10 cellular contexts compared by ENCODE assay signal in genomic region chr11:128039140-128040021, GRCh38.
DNase-seq lines count a peak whose midpoint lies in the region; ATAC-seq and TF ChIP-seq lines count a peak whose summit lies in the region.
"Had no signal": no experiment of that assay in that cellular context is flagged by ENCODE, and none has a peak within 500 bp of the region (broad histone marks: within the 10 kb centered on the region; RNA-seq: fewer than 3 reads in every experiment).

No MANE protein-coding gene starts in this region.

- peaks cover 12% of the 10 kb centered on the region for H3K36me3 Mint-ChIP-seq in HFFc6 (ENCODE audit: low read depth)

- no peaks in the 10 kb centered on the region for H3K79me2 ChIP-seq in fibroblast of lung (ENCODE audit: control insufficient read depth, insufficient read depth, low read length)

- H3K4me3 Mint-ChIP-seq in HFFc6, result peak overlapping the region; percentile 32; the same call in 1 of the 2 replicates

- no peaks in the 10 kb centered on the region for H4K20me1 ChIP-seq in fibroblast of lung (ENCODE audit: control insufficient read depth, extremely low read depth, insufficient read depth, low read length)

- peaks cover 6% of the 10 kb centered on the region for H3K27me3 ChIP-seq in fibroblast of lung (ENCODE audit: control insufficient read depth, insufficient read depth, low read length)

- H3K4me2 ChIP-seq in fibroblast of lung (ENCODE audit: extremely low read depth, insufficient read depth, low read length), result peak overlapping the region; percentile 13
- H3K4me2 ChIP-seq: PC-9 had no signal

- H3K4me1 Mint-ChIP-seq in HFFc6 (ENCODE audit: low read depth), result peaks cover 43% of the 10 kb centered on the region

- peaks cover 2% of the 10 kb centered on the region; the same call in 1 of the 2 replicates for H3K27me3 Mint-ChIP-seq in HFFc6 (ENCODE audit: insufficient read depth)

- no peak overlapping the region for H3K9ac ChIP-seq in fibroblast of lung (ENCODE audit: insufficient read depth, low read length)

- no peak overlapping the region for H2AFZ ChIP-seq in fibroblast of lung (ENCODE audit: low read length)
- H2AFZ ChIP-seq: PC-9 had no signal

- no peak overlapping the region for H3K4me3 ChIP-seq in fibroblast of lung (replicated peaks in 1 of 4; ENCODE audit: control extremely low read depth in 1 of 4, insufficient read depth in 1 of 4, low read depth in 3 of 4, low read length in 4 of 4)
- H3K4me3 ChIP-seq: PC-9, thoracic aorta had no signal

- H3K36me3 ChIP-seq in fibroblast of lung (ENCODE audit: control insufficient read depth, insufficient read depth, low read length), result no peaks in the 10 kb centered on the region
- H3K36me3 ChIP-seq: thoracic aorta had no signal

- H3K4me1 ChIP-seq in fibroblast of lung (ENCODE audit: control insufficient read depth, extremely low read depth, insufficient read depth, low read length), result peaks cover 2% of the 10 kb centered on the region

- ATAC-seq in omental fat pad (ENCODE audit: low FRiP score), result no peak

- no peaks in the 10 kb centered on the region for H3K9me3 ChIP-seq in fibroblast of lung (ENCODE audit: control insufficient read depth, insufficient read depth, low read depth, low read length)
- H3K9me3 ChIP-seq: thoracic aorta had no signal

- DNase-seq in GM03348 (ENCODE audit: low spot score) (peak; percentile 85), HFFc6 (peak; percentile 83), NCI-H2029 treated with DMSO at 0.1 percent for 48 hours (lab: John Stamatoyannopoulos, UW) (peak; percentile 45), fibroblast of lung (ENCODE audit: low read depth in 2 of 2) (peak; percentile 95 to 98), omental fat pad (ENCODE audit: low spot score) (no peak), D341Med (ENCODE audit: low spot score) (no peak)
- peak; percentile 81 for DNase-seq in activated CD8-positive, alpha-beta memory T cell treated with anti-CD3 and anti-CD28 coated beads for 24 hours
- DNase-seq in stimulated activated CD4-positive, alpha-beta T cell treated with anti-CD3 and anti-CD28 coated beads, Interleukin-1b, Interleukin-23, amount 100 ng/mL, for 4 hours (ENCODE audit: low read depth in 2 of 2), result peak; percentile 39 to 62

- no peak overlapping the region for H3K27ac ChIP-seq in fibroblast of lung (ENCODE audit: insufficient read depth, low read length)
- H3K27ac ChIP-seq: PC-9, thoracic aorta had no signal

- TF ChIP-seq CTCF in HFFc6 (IDR thresholded peaks at IDR 0.05), result peak; percentile 64
- peak in 1 of 2 donors; percentile 15 for TF ChIP-seq CTCF in fibroblast of lung (conservative IDR thresholded peaks at IDR 0.05 in 1 of 2, IDR thresholded peaks at IDR 0.05 in 1 of 2; ENCODE audit: low read depth in 1 of 2, low read length in 2 of 2)
- TF ChIP-seq CTCF in omental fat pad (IDR thresholded peaks at IDR 0.05), result no peak

- H3K27ac Mint-ChIP-seq in HFFc6, result peak overlapping the region; percentile 62

- peaks cover 11% of the 10 kb centered on the region for H3K9me3 Mint-ChIP-seq in HFFc6

Comparison
In these comparisons a context has a peak if more than half of its experiments do, and no peak if none do; other contexts are left out.
1. DNase-seq: peak in GM03348 (single experiment), HFFc6 (single experiment), NCI-H2029 treated with DMSO at 0.1 percent for 48 hours (single experiment), activated CD8-positive, alpha-beta memory T cell treated with anti-CD3 and anti-CD28 coated beads for 24 hours (single experiment), fibroblast of lung (2 of 2) and stimulated activated CD4-positive, alpha-beta T cell treated with anti-CD3 and anti-CD28 coated beads, Interleukin-1b, Interleukin-23, amount 100 ng/mL, for 4 hours (2 of 2); none in omental fat pad (single experiment) and D341Med (single experiment).